8 cellular contexts compared by ENCODE assay signal in genomic region chr1:248873993-248874671, GRCh38. TPM values are rescaled to one million over a fixed set of nuclear protein-coding genes. Genes with fewer than 3 reads are reported as not detected.
DNase-seq lines count a peak whose midpoint lies in the region; ATAC-seq and TF ChIP-seq lines count a peak whose summit lies in the region.

No MANE protein-coding gene starts in this region.

- H3K27ac Mint-ChIP-seq in CD4-positive, alpha-beta memory T cell, result peak overlapping the region; percentile 98 to 100 (median 99)
- peak overlapping the region; percentile 97 to 100 (median 99) for H3K27ac Mint-ChIP-seq in naive B cell

- H3K9ac ChIP-seq in HUES64 (ENCODE audit: low read depth, low read length), result peak overlapping the region; percentile 35; the same call in 1 of the 2 replicates

- no peaks in the 10 kb centered on the region for H3K79me2 ChIP-seq in OCI-LY7 (ENCODE audit: insufficient read depth, low read depth, low read length)

- H3K27me3 Mint-ChIP-seq in CD4-positive, alpha-beta memory T cell, result peaks cover 8 to 12% of the 10 kb centered on the region in 2 donors
- H3K27me3 Mint-ChIP-seq in naive B cell, result no peaks in the 10 kb centered on the region

- no peak for TF ChIP-seq CTCF in OCI-LY7 (conservative IDR thresholded peaks at IDR 0.05; ENCODE audit: low read length)

- peak overlapping the region; percentile 67 for H3K27ac ChIP-seq in CD4-positive, alpha-beta memory T cell (ENCODE audit: low read depth, low read length)
- H3K27ac ChIP-seq in HUES64 (ENCODE audit: low read depth, low read length) (peak overlapping the region; percentile 65; the same call in 1 of the 2 replicates), OCI-LY7 (ENCODE audit: low read depth, low read length, poor library complexity, severe bottlenecking) (peak overlapping the region; percentile 83)

- H3K9me3 Mint-ChIP-seq in CD4-positive, alpha-beta memory T cell, result peaks cover 0 to 15% (median 3%) of the 10 kb centered on the region in 8 donors
- H3K9me3 Mint-ChIP-seq in naive B cell, result peaks cover 0 to 10% (median 0%) of the 10 kb centered on the region in 7 donors

- H3K36me3 Mint-ChIP-seq in CD4-positive, alpha-beta memory T cell, result peaks cover 0 to 15% of the 10 kb centered on the region in 2 donors
- H3K36me3 Mint-ChIP-seq in naive B cell, result peaks cover 0 to 10% of the 10 kb centered on the region in 2 donors

- H3K4me3 Mint-ChIP-seq in CD4-positive, alpha-beta memory T cell, result peak overlapping the region; percentile 95 to 98 (median 97)
- peak overlapping the region; percentile 89 to 99 (median 98) for H3K4me3 Mint-ChIP-seq in naive B cell

- no peaks in the 10 kb centered on the region for H4K20me1 ChIP-seq in OCI-LY7 (ENCODE audit: insufficient read depth, low read length)

- BruUV-seq in OCI-LY7 (replicated peaks; lab: Mats Ljungman, UMichigan), result no TSS peak

- H3K4me1 ChIP-seq in CD4-positive, alpha-beta memory T cell (ENCODE audit: insufficient read depth, low read length), result peaks cover 7% of the 10 kb centered on the region
- 0 out of 2 replicates have a peak, but pooled peaks cover 3% of the 10 kb centered on the region for H3K4me1 ChIP-seq in HUES64 (ENCODE audit: insufficient read depth, low read length)
- H3K4me1 ChIP-seq in OCI-LY7 (ENCODE audit: insufficient read depth, low read length, poor library complexity, severe bottlenecking), result peaks cover 12% of the 10 kb centered on the region

- H2AFZ ChIP-seq in OCI-LY7 (ENCODE audit: low read length), result no peak overlapping the region

- peak overlapping the region; percentile 79 to 91 for H3K4me3 ChIP-seq in CD4-positive, alpha-beta memory T cell (ENCODE audit: low read length in 2 of 2)
- H3K4me3 ChIP-seq in HUES64 (ENCODE audit: low read length), result peak overlapping the region; percentile 84
- peak overlapping the region; percentile 81 for H3K4me3 ChIP-seq in OCI-LY7 (ENCODE audit: low read depth, low read length, poor library complexity, severe bottlenecking)

- WGBS in HUES64, result 10% methylated on average over 22 of the region's 24 CpGs

- no peaks in the 10 kb centered on the region for H3K36me3 ChIP-seq in CD4-positive, alpha-beta memory T cell (ENCODE audit: insufficient read depth, low read length)
- no peaks in the 10 kb centered on the region for H3K36me3 ChIP-seq in HUES64 (ENCODE audit: insufficient read depth, low read length)
- no peaks in the 10 kb centered on the region for H3K36me3 ChIP-seq in OCI-LY7 (ENCODE audit: insufficient read depth, low read length)

- intact Hi-C loops in CD4-positive, alpha-beta memory T cell (cut with micrococcal nuclease), result loop anchor here (1.0 kb wide), 5 partner anchors 11 to 48 kb away; partner anchors contain the start of genes PGBD2, ZNF672 and ZNF692
- intact Hi-C loops in OCI-LY7 (cut with micrococcal nuclease; ENCODE audit: unreplicated experiment), result loop anchor here (1.0 kb wide), 5 partner anchors 11 to 48 kb away; partner anchors contain the start of genes PGBD2 and ZNF672

- no peaks in the 10 kb centered on the region for H3K9me2 ChIP-seq in OCI-LY7 (ENCODE audit: insufficient read depth, low read length)

- ATAC-seq in GM21526 (IDR thresholded peaks at IDR 0.05; ENCODE audit: low FRiP score, unreplicated experiment), result peak; percentile 60
- ATAC-seq in esophagus mucosa, result peak; percentile 76
- peak; percentile 45 to 69 for ATAC-seq in naive B cell (ENCODE audit: low read depth in 2 of 2)

- POLR2A ChIA-PET in CD4-positive, alpha-beta memory T cell (lab: Charles Lee; ENCODE audit: partially characterized antibody), result interaction anchor here (0.7 to 3.5 kb wide), 11 partner anchors 13 to 62 kb away, joined by 3 to 84 read pairs (median 5); partner anchors contain the start of genes PGBD2, SH3BP5L, ZNF672 and ZNF692
- POLR2A ChIA-PET in OCI-LY7 (lab: Charles Lee), result interaction anchor here (0.9 to 2.7 kb wide), 13 partner anchors 9 to 53 kb away, joined by 3 to 17 read pairs (median 5); partner anchors contain the start of genes PGBD2, SH3BP5L, ZNF672 and ZNF692

- peak overlapping the region; percentile 88 for H3K4me2 ChIP-seq in OCI-LY7 (ENCODE audit: low read length)

- H3K9me3 ChIP-seq in CD4-positive, alpha-beta memory T cell (ENCODE audit: control insufficient read depth in 1 of 2, low read length in 2 of 2), result no peaks in the 10 kb centered on the region
- H3K9me3 ChIP-seq in HUES64 (ENCODE audit: insufficient read depth, low read depth, low read length) (no peaks in the 10 kb centered on the region), OCI-LY7 (ENCODE audit: low read length) (no peaks in the 10 kb centered on the region)

- peaks cover 11 to 32% (median 17%) of the 10 kb centered on the region in 4 donors for H3K4me1 Mint-ChIP-seq in CD4-positive, alpha-beta memory T cell
- peaks cover 18 to 32% (median 20%) of the 10 kb centered on the region in 3 donors for H3K4me1 Mint-ChIP-seq in naive B cell

- peak; percentile 89 to 93 (median 91) for DNase-seq in CD4-positive, alpha-beta memory T cell
- peak; percentile 89 for DNase-seq in OCI-LY7 (ENCODE audit: low spot score)
- DNase-seq in activated T-cell treated with anti-CD3 and anti-CD28 coated beads, Interleukin-2, amount 50 U/mL, for 1 hour, result peak; percentile 88
- peak; percentile 86 for DNase-seq in naive B cell
- DNase-seq in stimulated activated CD8-positive, alpha-beta memory T cell treated with anti-CD3 and anti-CD28 coated beads, Interleukin-7, amount 100 ng/mL, for 4 hours (ENCODE audit: low read depth in 2 of 2), result peak; percentile 71 to 82

- CTCF ChIA-PET in CD4-positive, alpha-beta memory T cell (lab: Charles Lee; ENCODE audit: partially characterized antibody), result interaction anchor here (0.9 to 1.8 kb wide), 3 partner anchors 12 to 32 kb away, joined by 3 to 12 read pairs (median 4); partner anchors contain the start of gene ZNF692
- CTCF ChIA-PET in OCI-LY7 (lab: Charles Lee; ENCODE audit: unreplicated experiment), result interaction anchor here (0.8 to 1.9 kb wide), 3 partner anchors 15 to 52 kb away, joined by 3 to 18 read pairs (median 8); partner anchors contain the start of gene ZNF692

- H3K27me3 ChIP-seq in CD4-positive, alpha-beta memory T cell (ENCODE audit: insufficient read depth, low read length), result no peaks in the 10 kb centered on the region
- H3K27me3 ChIP-seq in HUES64 (ENCODE audit: insufficient read depth, low read length), result no peaks in the 10 kb centered on the region; the same call in 1 of the 2 replicates

RNA-seq across cellular contexts. Expression of gene ZNF692, which starts 15.2 kb away (rescaled TPM):
- total RNA-seq in CD4-positive, alpha-beta memory T cell, result 10 to 100 TPM; 70.8 to 74.8 TPM
- 10 to 100 TPM; 10.9 to 13.0 TPM for polyA plus RNA-seq in CD4-positive, alpha-beta memory T cell
- polyA plus RNA-seq in HUES64 (2013, experiment 1 of 2), result 26.5 TPM
- 26.2 TPM for polyA plus RNA-seq in HUES64 (2013, experiment 2 of 2)
- total RNA-seq in OCI-LY7 (2014; rRNA removed; shearing (Covaris generic)), result 49.7 and 65.0 TPM in 2 replicates
- total RNA-seq in OCI-LY7 (2022) (66.2 and 67.4 TPM in 2 replicates), esophagus mucosa (16.6 TPM)
- polyA plus RNA-seq in naive B cell (ENCODE audit: low read depth in 6 of 6), result 10 to 100 TPM in 1 of 6 donors, 1 to 10 TPM in 5; 3.1 to 16.1 (median 8.4) TPM

RNA-seq across cellular contexts. Expression of gene PGBD2, which starts 31.9 kb away (rescaled TPM):
- total RNA-seq in CD4-positive, alpha-beta memory T cell, result 10 to 100 TPM; 18.3 to 19.6 TPM
- polyA plus RNA-seq in CD4-positive, alpha-beta memory T cell, result 10 to 100 TPM in 1 of 2 donors, 1 to 10 TPM in 1; 7.3 to 10.9 TPM
- polyA plus RNA-seq in HUES64 (2013, experiment 1 of 2), result 4.4 TPM
- polyA plus RNA-seq in HUES64 (2013, experiment 2 of 2), result 4.1 TPM
- total RNA-seq in OCI-LY7 (2014; rRNA removed; shearing (Covaris generic)), result 9.2 and 13.0 TPM in 2 replicates
- 6.4 and 7.5 TPM in 2 replicates for total RNA-seq in OCI-LY7 (2022)
- total RNA-seq in esophagus mucosa, result 4.5 TPM
- polyA plus RNA-seq in naive B cell (ENCODE audit: low read depth in 6 of 6), result 10 to 100 TPM in 5 of 6 donors, 1 to 10 TPM in 1; 9.1 to 23.2 (median 17.7) TPM

RNA-seq across cellular contexts. Expression of gene ZNF672, which starts 36.1 kb away (rescaled TPM):
- total RNA-seq in CD4-positive, alpha-beta memory T cell, result 10 to 100 TPM; 39.7 to 42.8 TPM
- polyA plus RNA-seq in CD4-positive, alpha-beta memory T cell, result 10 to 100 TPM; 12.4 to 29.2 TPM
- polyA plus RNA-seq in HUES64 (2013, experiment 1 of 2), result 18.0 TPM
- 21.2 TPM for polyA plus RNA-seq in HUES64 (2013, experiment 2 of 2)
- total RNA-seq in OCI-LY7 (2014; rRNA removed; shearing (Covaris generic)), result 45.7 and 56.1 TPM in 2 replicates
- total RNA-seq in OCI-LY7 (2022) (50.0 and 52.7 TPM in 2 replicates), esophagus mucosa (16.8 TPM)
- 10 to 100 TPM; 31.7 to 61.5 (median 41.1) TPM for polyA plus RNA-seq in naive B cell (ENCODE audit: low read depth in 6 of 6)

RNA-seq across cellular contexts. Expression of gene SH3BP5L, which starts 48.4 kb away (rescaled TPM):
- total RNA-seq in CD4-positive, alpha-beta memory T cell, result 10 to 100 TPM; 40.9 to 43.4 TPM
- polyA plus RNA-seq in CD4-positive, alpha-beta memory T cell, result 1 to 10 TPM in 1 of 2 donors, under 1 TPM in 1; 0.77 to 4.4 TPM
- polyA plus RNA-seq in HUES64 (2013, experiment 1 of 2), result 13.9 TPM
- 15.6 TPM for polyA plus RNA-seq in HUES64 (2013, experiment 2 of 2)
- 14.5 and 16.9 TPM in 2 replicates for total RNA-seq in OCI-LY7 (2014; rRNA removed; shearing (Covaris generic))
- total RNA-seq in OCI-LY7 (2022) (21.8 and 24.5 TPM in 2 replicates), esophagus mucosa (17.1 TPM)
- polyA plus RNA-seq in naive B cell (ENCODE audit: low read depth in 6 of 6), result 1 to 10 TPM; 1.5 to 5.3 (median 2.8) TPM

Comparison
In these comparisons a context has a peak if more than half of its experiments do, and no peak if none do; other contexts are left out.
1. Peak in every context shown above with its lines: DNase-seq, ATAC-seq, H3K4me3 ChIP-seq and H3K27ac ChIP-seq.